Comparison of ENCODE assay signal across 9 cellular contexts in genomic region chr6:31822038-31822821, GRCh38. TPM values are rescaled to one million over a fixed set of nuclear protein-coding genes. Genes with fewer than 3 reads are reported as not detected.
DNase-seq lines count a peak whose midpoint lies in the region; ATAC-seq, FAIRE-seq and TF ChIP-seq lines count a peak whose summit lies in the region.
"Had no signal": no experiment of that assay in that cellular context is flagged by ENCODE, and none has a peak within 500 bp of the region (broad histone marks: within the 10 kb centered on the region; RNA-seq: fewer than 3 reads in every experiment).

No MANE protein-coding gene starts in this region.

- ATAC-seq in HG02571 (IDR thresholded peaks at IDR 0.05; ENCODE audit: unreplicated experiment) (peak; percentile 39), naive B cell (ENCODE audit: low read depth in 2 of 2) (peak; percentile 35 to 44)
- ATAC-seq in activated T-helper 17 cell treated with anti-CD3 and anti-CD28 coated beads, Interleukin-2, amount 50 U/mL, for 72 hours (replicated peaks) = peak; percentile 73

- DNase-seq in EH (ENCODE audit: low read depth) (peak; percentile 92), RCC 7860 (ENCODE audit: low spot score) (peak; percentile 79), fibroblast of pulmonary artery (ENCODE audit: low read depth) (peak; percentile 89), naive B cell (no peak), superior temporal gyrus (ENCODE audit: extremely low spot score) (peak; percentile 82), NCI-H2171 treated with DMSO at 0.1 percent for 48 hours (lab: John Stamatoyannopoulos, UW) (no peak)

- peaks cover 26% of the 10 kb centered on the region for H3K36me3 Mint-ChIP-seq in activated T-helper 17 cell treated with anti-CD3 and anti-CD28 coated beads, Interleukin-2, amount 50 U/mL, for 72 hours (ENCODE audit: low read depth)
- H3K36me3 Mint-ChIP-seq in naive B cell = no peaks in the 10 kb centered on the region

- no peak for TF ChIP-seq CTCF in fibroblast of pulmonary artery (IDR thresholded peaks at IDR 0.05; ENCODE audit: low read length, missing control alignments)

- no peaks in the 10 kb centered on the region for H3K9me3 Mint-ChIP-seq in activated T-helper 17 cell treated with anti-CD3 and anti-CD28 coated beads, Interleukin-2, amount 50 U/mL, for 72 hours
- no peaks in the 10 kb centered on the region for H3K9me3 Mint-ChIP-seq in naive B cell

- FAIRE-seq in RCC 7860 (lab: Jason Lieb, UNC) = no peak
- FAIRE-seq: colon had no signal

- H3K27ac Mint-ChIP-seq in activated T-helper 17 cell treated with anti-CD3 and anti-CD28 coated beads, Interleukin-2, amount 50 U/mL, for 72 hours = peak overlapping the region; percentile 95
- peak overlapping the region; percentile 93 to 98 (median 94) for H3K27ac Mint-ChIP-seq in naive B cell

- H3K4me3 Mint-ChIP-seq in activated T-helper 17 cell treated with anti-CD3 and anti-CD28 coated beads, Interleukin-2, amount 50 U/mL, for 72 hours = peak overlapping the region; percentile 100
- H3K4me3 Mint-ChIP-seq in naive B cell = peak overlapping the region; percentile 92 to 100 (median 98)

- H3K27me3 Mint-ChIP-seq in activated T-helper 17 cell treated with anti-CD3 and anti-CD28 coated beads, Interleukin-2, amount 50 U/mL, for 72 hours = no peaks in the 10 kb centered on the region
- no peaks in the 10 kb centered on the region for H3K27me3 Mint-ChIP-seq in naive B cell

- H3K4me3 ChIP-seq in fibroblast of pulmonary artery (replicated peaks; ENCODE audit: low read depth, low read length) = peak overlapping the region; percentile 65

- peaks cover 22% of the 10 kb centered on the region for H3K4me1 Mint-ChIP-seq in activated T-helper 17 cell treated with anti-CD3 and anti-CD28 coated beads, Interleukin-2, amount 50 U/mL, for 72 hours
- peaks cover 17 to 63% (median 39%) of the 10 kb centered on the region in 3 donors for H3K4me1 Mint-ChIP-seq in naive B cell

RNA-seq across cellular contexts. Expression of gene HSPA1B, which starts 5.3 kb away (rescaled TPM):
- 100 to 1,000 TPM in 1 of 2 donors, 10 to 100 TPM in 1; 78.4 to 118 TPM for total RNA-seq in activated T-helper 17 cell treated with anti-CD3 and anti-CD28 coated beads, Interleukin-2, amount 50 U/mL, for 72 hours
- polyA plus RNA-seq in naive B cell (ENCODE audit: low read depth in 6 of 6) = 1 to 10 TPM; 1.1 to 2.8 (median 1.8) TPM

RNA-seq across cellular contexts. Expression of gene HSPA1A, which starts 6.9 kb away (rescaled TPM):
- total RNA-seq in activated T-helper 17 cell treated with anti-CD3 and anti-CD28 coated beads, Interleukin-2, amount 50 U/mL, for 72 hours = 100 to 1,000 TPM; 124 to 189 TPM
- 10 to 100 TPM in 2 of 6 donors, 1 to 10 TPM in 3, under 1 TPM in 1; 0.23 to 12.1 (median 7.9) TPM for polyA plus RNA-seq in naive B cell (ENCODE audit: low read depth in 6 of 6)

RNA-seq across cellular contexts. Expression of gene HSPA1L, which starts 7.1 kb away (rescaled TPM):
- 1 to 10 TPM; 2.7 to 2.9 TPM for total RNA-seq in activated T-helper 17 cell treated with anti-CD3 and anti-CD28 coated beads, Interleukin-2, amount 50 U/mL, for 72 hours
- polyA plus RNA-seq in naive B cell (ENCODE audit: low read depth in 6 of 6) = 1 to 10 TPM in 1 of 6 donors, under 1 TPM in 4, not detected in 1; 0.45 to 1.4 (median 0.71) TPM

RNA-seq across cellular contexts. Expression of gene LSM2, which starts 15.5 kb away (rescaled TPM):
- total RNA-seq in activated T-helper 17 cell treated with anti-CD3 and anti-CD28 coated beads, Interleukin-2, amount 50 U/mL, for 72 hours = 100 to 1,000 TPM in 1 of 2 donors, 10 to 100 TPM in 1; 92.5 to 139 TPM
- polyA plus RNA-seq in naive B cell (ENCODE audit: low read depth in 6 of 6) = 100 to 1,000 TPM in 1 of 6 donors, 10 to 100 TPM in 5; 75.4 to 107 (median 92.4) TPM

RNA-seq across cellular contexts. Expression of gene VARS1, which starts 26.7 kb away (rescaled TPM):
- 100 to 1,000 TPM in 1 of 2 donors, 10 to 100 TPM in 1; 75.3 to 134 TPM for total RNA-seq in activated T-helper 17 cell treated with anti-CD3 and anti-CD28 coated beads, Interleukin-2, amount 50 U/mL, for 72 hours
- polyA plus RNA-seq in naive B cell (ENCODE audit: low read depth in 6 of 6) = 10 to 100 TPM; 42.2 to 70.6 (median 50.3) TPM

Comparison
In these comparisons a context has a peak if more than half of its experiments do, and no peak if none do; other contexts are left out.
1. DNase-seq: peak in EH (single experiment), RCC 7860 (single experiment), fibroblast of pulmonary artery (single experiment) and superior temporal gyrus (single experiment); none in naive B cell (single experiment) and NCI-H2171 treated with DMSO at 0.1 percent for 48 hours (single experiment).
2. Peak in every context shown above with its lines, with median percentiles within 50 percentile points of each other: ATAC-seq.